ENCODE assay signal across 8 cellular contexts in genomic region chr15:62164500-62165028, GRCh38. TPM values are rescaled to one million over a fixed set of nuclear protein-coding genes. Genes with fewer than 3 reads are reported as not detected.
DNase-seq lines count a peak whose midpoint lies in the region; ATAC-seq, FAIRE-seq and TF ChIP-seq lines count a peak whose summit lies in the region.

No MANE protein-coding gene starts in this region.

- DNase-seq in T-helper 2 cell treated with Interferon-gamma antibody and Interleukin-4, amounts not matched to agents 5 μg/mL and 100 μg/mL, for 36 hours (ENCODE audit: low spot score) = no peak
- DNase-seq in T-helper 2 cell (no peak), astrocyte of the cerebellum (ENCODE audit: low read depth) (no peak), kidney (peak; percentile 81), suprapubic skin (ENCODE audit: low spot score in 2 of 2) (no peak), HFFc6 (no peak), HEK293T (ENCODE audit: extremely low spot score) (no peak)

- peaks cover 77% of the 10 kb centered on the region for H3K27me3 Mint-ChIP-seq in T-helper 2 cell treated with Interferon-gamma antibody and Interleukin-4, amounts not matched to agents 5 μg/mL and 100 μg/mL, for 36 hours (ENCODE audit: low read depth)
- peaks cover 55% of the 10 kb centered on the region for H3K27me3 Mint-ChIP-seq in HFFc6 (ENCODE audit: insufficient read depth)

- ATAC-seq in HG03442 (IDR thresholded peaks at IDR 0.05; ENCODE audit: unreplicated experiment) = no peak

- no peak overlapping the region for H3K27ac Mint-ChIP-seq in T-helper 2 cell treated with Interferon-gamma antibody and Interleukin-4, amounts not matched to agents 5 μg/mL and 100 μg/mL, for 36 hours
- no peak overlapping the region for H3K27ac Mint-ChIP-seq in HFFc6

- no peak for FAIRE-seq in kidney (lab: Jason Lieb, UNC)

- in situ Hi-C loops in astrocyte of the cerebellum (cut with HindIII; ENCODE audit: low sequenced_read_pairs) = no loop called here

- H3K4me1 ChIP-seq in kidney (ENCODE audit: control insufficient read depth in 1 of 2, insufficient read depth in 1 of 2, low read depth in 1 of 2, low read length in 2 of 2) (peaks cover 0 to 8% of the 10 kb centered on the region in 2 donors), suprapubic skin (peaks cover 20% of the 10 kb centered on the region)

- H3K4me1 Mint-ChIP-seq in T-helper 2 cell treated with Interferon-gamma antibody and Interleukin-4, amounts not matched to agents 5 μg/mL and 100 μg/mL, for 36 hours (ENCODE audit: low read depth) = peaks cover 6% of the 10 kb centered on the region
- 0 out of 2 replicates have a peak, but pooled peaks cover 5% of the 10 kb centered on the region for H3K4me1 Mint-ChIP-seq in HFFc6 (ENCODE audit: low read depth)

- TF ChIP-seq CTCF in astrocyte of the cerebellum (IDR thresholded peaks at IDR 0.05; ENCODE audit: low read depth, low read length, missing control alignments) (no peak), kidney (IDR thresholded peaks at IDR 0.05; ENCODE audit: borderline replicate concordance, extremely low read depth, insufficient read depth) (no peak), suprapubic skin (IDR thresholded peaks at IDR 0.05) (no peak), HFFc6 (IDR thresholded peaks at IDR 0.05) (no peak)

- POLR2A ChIA-PET in HEK293T (lab: Yijun Ruan, JAX) = no interaction called here

- peaks cover 61% of the 10 kb centered on the region for H3K27me3 ChIP-seq in suprapubic skin

- H3K4me3 Mint-ChIP-seq in T-helper 2 cell treated with Interferon-gamma antibody and Interleukin-4, amounts not matched to agents 5 μg/mL and 100 μg/mL, for 36 hours = peak overlapping the region; percentile 78
- no peak overlapping the region for H3K4me3 Mint-ChIP-seq in HFFc6

- H3K9me3 ChIP-seq in kidney (ENCODE audit: control insufficient read depth in 1 of 2, low read length in 2 of 2) (no peaks in the 10 kb centered on the region), suprapubic skin (no peaks in the 10 kb centered on the region)

- no peak for TF ChIP-seq EP300 in suprapubic skin (IDR thresholded peaks at IDR 0.05)

- no peak for TF ChIP-seq POLR2A in suprapubic skin (IDR thresholded peaks at IDR 0.05)

- no peaks in the 10 kb centered on the region for H3K36me3 Mint-ChIP-seq in T-helper 2 cell treated with Interferon-gamma antibody and Interleukin-4, amounts not matched to agents 5 μg/mL and 100 μg/mL, for 36 hours (ENCODE audit: low read depth)
- no peaks in the 10 kb centered on the region for H3K36me3 Mint-ChIP-seq in HFFc6 (ENCODE audit: low read depth)

- H3K4me3 ChIP-seq in astrocyte of the cerebellum (ENCODE audit: low read depth, low read length) (peak overlapping the region; percentile 20), kidney (ENCODE audit: low read length in 2 of 2) (peak overlapping the region in 1 of 2 donors; percentile 43), suprapubic skin (peak overlapping the region; percentile 55)

- no CpG with 5 or more reads among the region's 76 CpGs for WGBS in suprapubic skin

- peak overlapping the region in 1 of 2 donors; percentile 18 for H3K27ac ChIP-seq in kidney (ENCODE audit: low read depth in 2 of 2, low read length in 2 of 2)
- no peak overlapping the region for H3K27ac ChIP-seq in suprapubic skin

- intact Hi-C loops in kidney (cut with DNase I) = no loop called here

- no peaks in the 10 kb centered on the region for H3K36me3 ChIP-seq in kidney (ENCODE audit: control insufficient read depth in 1 of 2, insufficient read depth in 2 of 2, low read length in 2 of 2)
- H3K36me3 ChIP-seq in suprapubic skin = no peaks in the 10 kb centered on the region

- no peak overlapping the region for H3K9ac ChIP-seq in kidney (ENCODE audit: low read length in 2 of 2)

- no peaks in the 10 kb centered on the region for H3K9me3 Mint-ChIP-seq in T-helper 2 cell treated with Interferon-gamma antibody and Interleukin-4, amounts not matched to agents 5 μg/mL and 100 μg/mL, for 36 hours
- H3K9me3 Mint-ChIP-seq in HFFc6 = no peaks in the 10 kb centered on the region

- CTCF ChIA-PET in HEK293T (lab: Yijun Ruan, JAX) = no interaction called here

TF ChIP-seq in HEK293T, 16 proteins besides CTCF, POLR2A, EP300 and RAD21:
- TF ChIP-seq HDGF (IDR thresholded peaks at IDR 0.05; ENCODE audit: borderline replicate concordance) = no peak
- no peak for TF ChIP-seq NFRKB (IDR thresholded peaks at IDR 0.05)
- no peak for TF ChIP-seq SUZ12 (IDR thresholded peaks at IDR 0.05)
- TF ChIP-seq ELF4 (IDR thresholded peaks at IDR 0.05) = no peak
- no peak for TF ChIP-seq FOXM1 (IDR thresholded peaks at IDR 0.05; ENCODE audit: borderline replicate concordance)
- no peak for TF ChIP-seq FOXA1 (IDR thresholded peaks at IDR 0.05)
- TF ChIP-seq CTBP1 (IDR thresholded peaks at IDR 0.05; ENCODE audit: borderline replicate concordance) = no peak
- no peak for TF ChIP-seq TARDBP (IDR thresholded peaks at IDR 0.05)
- no peak for TF ChIP-seq ARNT (IDR thresholded peaks at IDR 0.05)
- TF ChIP-seq FOXK2 (IDR thresholded peaks at IDR 0.05) = no peak
- no peak for TF ChIP-seq L3MBTL2 (conservative IDR thresholded peaks at IDR 0.05)
- TF ChIP-seq, protein P1, sequence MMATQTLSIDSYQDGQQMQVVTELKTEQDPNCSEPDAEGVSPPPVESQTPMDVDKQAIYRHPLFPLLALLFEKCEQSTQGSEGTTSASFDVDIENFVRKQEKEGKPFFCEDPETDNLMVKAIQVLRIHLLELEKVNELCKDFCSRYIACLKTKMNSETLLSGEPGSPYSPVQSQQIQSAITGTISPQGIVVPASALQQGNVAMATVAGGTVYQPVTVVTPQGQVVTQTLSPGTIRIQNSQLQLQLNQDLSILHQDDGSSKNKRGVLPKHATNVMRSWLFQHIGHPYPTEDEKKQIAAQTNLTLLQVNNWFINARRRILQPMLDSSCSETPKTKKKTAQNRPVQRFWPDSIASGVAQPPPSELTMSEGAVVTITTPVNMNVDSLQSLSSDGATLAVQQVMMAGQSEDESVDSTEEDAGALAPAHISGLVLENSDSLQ (IDR thresholded peaks at IDR 0.05) = no peak
- TF ChIP-seq ZNF384 (IDR thresholded peaks at IDR 0.05) = no peak
- no peak for TF ChIP-seq SP1 (IDR thresholded peaks at IDR 0.05)
- no peak for TF ChIP-seq BHLHE40 (IDR thresholded peaks at IDR 0.05; ENCODE audit: borderline replicate concordance)
- TF ChIP-seq LEF1 (IDR thresholded peaks at IDR 0.05; ENCODE audit: borderline replicate concordance) = no peak

RNA-seq across cellular contexts. Expression of gene C2CD4B, which starts 0.5 kb away (rescaled TPM):
- total RNA-seq in kidney = 4.2 TPM
- polyA plus RNA-seq in kidney (ENCODE audit: insufficient read depth, low read depth, low replicate concordance) = 0.26 TPM
- total RNA-seq in suprapubic skin = 1 to 10 TPM in 3 of 4 donors, under 1 TPM in 1; 0.64 to 5.7 (median 3.3) TPM
- not detected for total RNA-seq in HFFc6 (2021; fragmentation: NEBNext Ultra II Directional; extraction: Animal tissue kit (Norgen Biotek cat#: 25700))
